8 cellular contexts compared by ENCODE assay signal in the genomic region with DNA sequence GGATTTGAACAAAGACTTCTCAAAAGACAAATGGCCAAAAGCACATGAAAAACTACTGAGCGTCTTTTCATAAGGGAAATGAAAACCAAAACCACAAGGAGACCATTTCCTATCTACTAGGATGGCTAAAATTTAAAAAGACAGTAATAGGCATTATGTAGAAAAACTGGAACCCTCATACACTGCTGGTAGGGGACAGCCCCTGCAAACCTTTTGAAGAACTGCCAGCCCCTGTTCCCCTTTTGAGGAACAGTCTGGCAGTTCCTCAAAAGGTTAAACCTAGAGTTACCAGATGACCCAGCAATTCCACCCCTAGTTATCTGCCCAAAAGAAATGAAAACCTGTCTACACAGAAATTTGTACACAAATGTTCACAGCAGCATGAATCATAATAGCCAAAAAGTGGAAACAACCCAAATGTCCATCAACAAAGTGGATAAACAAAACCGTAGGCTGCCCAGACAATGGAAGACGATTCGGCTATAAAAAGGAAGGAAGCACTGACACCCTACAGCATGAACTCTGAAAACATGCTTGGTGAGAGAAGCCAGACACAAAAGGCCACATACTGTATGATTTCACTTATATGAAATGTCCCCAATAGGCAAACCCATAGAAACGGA. TPM values are rescaled to one million over a fixed set of nuclear protein-coding genes. Genes with fewer than 3 reads are reported as not detected.
DNase-seq lines count a peak whose midpoint lies in the region; TF ChIP-seq lines count a peak whose summit lies in the region.

No MANE protein-coding gene starts in this region.

- H3K27me3 Mint-ChIP-seq in activated naive CD4-positive, alpha-beta T cell treated with anti-CD3 and anti-CD28 coated beads for 36 hours (ENCODE audit: low read depth), result no peaks in the 10 kb centered on the region

- no peaks in the 10 kb centered on the region for H3K27me3 ChIP-seq in effector memory CD4-positive, alpha-beta T cell (replicated peaks; ENCODE audit: control insufficient read depth, insufficient read depth, low read length, poor library complexity, severe bottlenecking)
- no peaks in the 10 kb centered on the region for H3K27me3 ChIP-seq in thyroid gland

- DNase-seq in activated naive CD4-positive, alpha-beta T cell treated with anti-CD3 and anti-CD28 coated beads for 36 hours, result no peak
- no peak for DNase-seq in activated naive CD4-positive, alpha-beta T cell (lab: John Stamatoyannopoulos, UW)
- peak; percentile 76 to 93 for DNase-seq in NOMO-1 (lab: John Stamatoyannopoulos, UW; ENCODE audit: unreplicated experiment in 2 of 2)
- DNase-seq in effector memory CD4-positive, alpha-beta T cell, result no peak
- DNase-seq in thyroid gland, result no peak
- DNase-seq in NCI-H187 treated with DMSO at 0.1 percent for 48 hours (lab: John Stamatoyannopoulos, UW), result no peak
- no peak for DNase-seq in activated CD4-positive, CD25-positive, alpha-beta regulatory T cell (lab: John Stamatoyannopoulos, UW)
- DNase-seq in AG08395 (ENCODE audit: low spot score), result no peak

- no peak overlapping the region for H3K4me3 ChIP-seq in effector memory CD4-positive, alpha-beta T cell (ENCODE audit: insufficient read depth, low read depth, low read length, poor library complexity, severe bottlenecking)
- H3K4me3 ChIP-seq in thyroid gland (replicated peaks in 1 of 3), result no peak overlapping the region

- peak overlapping the region; percentile 78 for H3K27ac Mint-ChIP-seq in activated naive CD4-positive, alpha-beta T cell treated with anti-CD3 and anti-CD28 coated beads for 36 hours

- H3K36me3 ChIP-seq in effector memory CD4-positive, alpha-beta T cell (ENCODE audit: control insufficient read depth, insufficient read depth, low read length), result peaks cover 27% of the 10 kb centered on the region
- peaks cover 9 to 11% of the 10 kb centered on the region in 2 donors for H3K36me3 ChIP-seq in thyroid gland

- no peaks in the 10 kb centered on the region for H3K9me3 ChIP-seq in effector memory CD4-positive, alpha-beta T cell (ENCODE audit: control insufficient read depth, low read length)
- no peaks in the 10 kb centered on the region for H3K9me3 ChIP-seq in thyroid gland

- no peaks in the 10 kb centered on the region for H3K9me3 Mint-ChIP-seq in activated naive CD4-positive, alpha-beta T cell treated with anti-CD3 and anti-CD28 coated beads for 36 hours

- CTCF ChIA-PET in activated naive CD4-positive, alpha-beta T cell treated with anti-CD3 and anti-CD28 coated beads for 36 hours (lab: Charles Lee), result interaction anchor here (0.9 to 1.7 kb wide), 3 partner anchors 10 to 109 kb away, joined by 3 to 28 read pairs (median 5); a partner anchor contains a TSS

- no peak overlapping the region for H3K4me3 Mint-ChIP-seq in activated naive CD4-positive, alpha-beta T cell treated with anti-CD3 and anti-CD28 coated beads for 36 hours

- no peak for TF ChIP-seq POLR2A in thyroid gland (IDR thresholded peaks at IDR 0.05)

- peak overlapping the region; percentile 24 for H3K27ac ChIP-seq in effector memory CD4-positive, alpha-beta T cell (ENCODE audit: insufficient read depth, low read length, poor library complexity, severe bottlenecking)
- peak overlapping the region in 2 of 3 donors; percentile 49 to 50 for H3K27ac ChIP-seq in thyroid gland

- peaks cover 32% of the 10 kb centered on the region for H3K4me1 Mint-ChIP-seq in activated naive CD4-positive, alpha-beta T cell treated with anti-CD3 and anti-CD28 coated beads for 36 hours (ENCODE audit: low read depth)

- 65 to 69% methylated on average over 5 of the region's 5 CpGs for WGBS in thyroid gland, 2 donors

- TF ChIP-seq CTCF in thyroid gland (IDR thresholded peaks at IDR 0.05), result no peak

- H3K36me3 Mint-ChIP-seq in activated naive CD4-positive, alpha-beta T cell treated with anti-CD3 and anti-CD28 coated beads for 36 hours (ENCODE audit: low read depth), result peaks cover 13% of the 10 kb centered on the region

- peaks cover 24% of the 10 kb centered on the region for H3K4me1 ChIP-seq in effector memory CD4-positive, alpha-beta T cell (ENCODE audit: control insufficient read depth, insufficient read depth, low read length, poor library complexity, severe bottlenecking)
- peaks cover 0 to 26% of the 10 kb centered on the region in 2 donors for H3K4me1 ChIP-seq in thyroid gland

- intact Hi-C loops in activated naive CD4-positive, alpha-beta T cell treated with anti-CD3 and anti-CD28 coated beads for 36 hours (cut with micrococcal nuclease), result loop anchor here (2.0 kb wide), 1 partner anchor 13 kb away; no protein-coding TSS in a partner anchor
- intact Hi-C loops in thyroid gland (cut with DNase I), result no loop called here

RNA-seq across cellular contexts. Expression of a gene that starts 22.9 kb away (rescaled TPM):
- 10 to 100 TPM; 31.9 to 35.7 TPM for total RNA-seq in activated naive CD4-positive, alpha-beta T cell treated with anti-CD3 and anti-CD28 coated beads for 36 hours
- total RNA-seq in thyroid gland, result 10 to 100 TPM; 15.5 to 25.4 (median 25.2) TPM

RNA-seq across cellular contexts. Expression of a gene that starts 39.5 kb away (rescaled TPM):
- 10 to 100 TPM; 46.8 to 49.3 TPM for total RNA-seq in activated naive CD4-positive, alpha-beta T cell treated with anti-CD3 and anti-CD28 coated beads for 36 hours
- total RNA-seq in thyroid gland, result 10 to 100 TPM; 36.0 to 63.2 (median 50.5) TPM

RNA-seq across cellular contexts. Expression of a gene that starts 40.4 kb away (rescaled TPM):
- under 1 TPM; 0.07 to 0.30 TPM for total RNA-seq in activated naive CD4-positive, alpha-beta T cell treated with anti-CD3 and anti-CD28 coated beads for 36 hours
- under 1 TPM; 0.11 to 0.88 (median 0.62) TPM for total RNA-seq in thyroid gland

RNA-seq across cellular contexts. Expression of a gene that starts 41.3 kb away (rescaled TPM):
- 10 to 100 TPM; 30.5 to 30.8 TPM for total RNA-seq in activated naive CD4-positive, alpha-beta T cell treated with anti-CD3 and anti-CD28 coated beads for 36 hours
- 10 to 100 TPM; 40.0 to 88.8 (median 57.6) TPM for total RNA-seq in thyroid gland

Comparison
In these comparisons a context has a peak if more than half of its experiments do, and no peak if none do; other contexts are left out.
1. DNase-seq: peak in NOMO-1 (2 of 2); none in activated naive CD4-positive, alpha-beta T cell treated with anti-CD3 and anti-CD28 coated beads for 36 hours (single experiment), activated naive CD4-positive, alpha-beta T cell (0 of 4), effector memory CD4-positive, alpha-beta T cell (0 of 3), thyroid gland (0 of 2), NCI-H187 treated with DMSO at 0.1 percent for 48 hours (single experiment), activated CD4-positive, CD25-positive, alpha-beta regulatory T cell (0 of 4) and AG08395 (single experiment).